In genomic region chr1:43448955-43449707, GRCh38 we compare ENCODE assay signal across 3 cellular contexts.
TF ChIP-seq lines count a peak whose summit lies in the region.

No MANE protein-coding gene starts in this region.

TF ChIP-seq in liver, 16 proteins besides CTCF, POLR2A, EP300 and RAD21:
- TF ChIP-seq REST (IDR thresholded peaks at IDR 0.05) (no peak), JUND (IDR thresholded peaks at IDR 0.05) (no peak), FOXA1 (IDR thresholded peaks at IDR 0.05) (no peak), RXRA (IDR thresholded peaks at IDR 0.05) (no peak), HNF4G (IDR thresholded peaks at IDR 0.05) (no peak), ZBTB33 (IDR thresholded peaks at IDR 0.05) (no peak), TAF1 (conservative IDR thresholded peaks at IDR 0.05) (no peak), NR2F2 (IDR thresholded peaks at IDR 0.05) (no peak), ATF3 (IDR thresholded peaks at IDR 0.05) (no peak)

TF ChIP-seq in HepG2, 621 proteins besides CTCF, POLR2A, EP300 and RAD21:
- no peak for TF ChIP-seq USF2 (IDR thresholded peaks at IDR 0.05; ENCODE audit: low read depth, low read length)
- TF ChIP-seq USF2 (CRISPR knock-in tag; IDR thresholded peaks at IDR 0.05; ENCODE audit: borderline replicate concordance): no peak
- no peak for TF ChIP-seq SNAPC2 (CRISPR knock-in tag; IDR thresholded peaks at IDR 0.05)
- TF ChIP-seq MXD4 (CRISPR knock-in tag; IDR thresholded peaks at IDR 0.05): no peak
- TF ChIP-seq MED1 (CRISPR knock-in tag; IDR thresholded peaks at IDR 0.05): no peak
- no peak for TF ChIP-seq HMG20B (CRISPR knock-in tag; conservative IDR thresholded peaks at IDR 0.05)
- no peak for TF ChIP-seq JUND (CRISPR knock-in tag; IDR thresholded peaks at IDR 0.05)
- no peak for TF ChIP-seq CC2D1A (CRISPR knock-in tag; IDR thresholded peaks at IDR 0.05)
- no peak for TF ChIP-seq HMG20A (CRISPR knock-in tag; IDR thresholded peaks at IDR 0.05; ENCODE audit: borderline replicate concordance)

TF ChIP-seq in K562, 482 proteins besides CTCF, POLR2A, EP300 and RAD21:
- TF ChIP-seq ZFPM2 (CRISPR knock-in tag; IDR thresholded peaks at IDR 0.05): no peak
